10 cellular contexts compared by ENCODE assay signal in the genomic region with DNA sequence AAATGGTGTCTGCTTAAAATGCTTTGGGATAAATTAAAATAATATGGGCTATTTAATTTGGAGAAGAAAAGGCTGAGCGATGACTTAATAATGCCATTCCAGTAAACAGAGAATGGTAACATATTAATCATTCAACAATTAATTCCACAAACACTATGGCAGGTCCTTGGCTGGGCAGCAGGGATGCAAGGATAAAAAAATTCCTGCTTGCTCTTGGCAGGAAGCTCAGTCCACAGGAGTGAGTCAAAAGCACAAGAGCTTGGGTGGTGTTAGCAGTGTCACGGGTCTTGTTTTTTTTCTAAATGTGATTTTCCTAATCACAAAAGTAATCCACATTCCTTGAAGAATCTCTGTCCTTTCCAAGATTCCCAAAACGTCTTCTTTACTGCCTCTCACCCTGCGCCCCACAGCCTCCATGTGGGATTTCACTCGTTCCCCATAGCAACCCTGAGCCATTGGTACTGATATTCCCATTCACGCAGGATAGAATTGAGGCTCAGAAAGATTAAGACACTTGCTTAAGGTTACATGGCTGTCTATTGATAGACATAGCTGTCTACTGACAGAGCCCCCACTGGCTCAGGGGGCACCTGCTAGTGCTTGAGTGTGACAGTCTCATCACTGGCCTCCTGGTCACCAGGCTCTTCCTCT.
DNase-seq lines count a peak whose midpoint lies in the region; ATAC-seq and TF ChIP-seq lines count a peak whose summit lies in the region.
"Had no signal": no experiment of that assay in that cellular context is flagged by ENCODE, and none has a peak within 500 bp of the region (broad histone marks: within the 10 kb centered on the region; RNA-seq: fewer than 3 reads in every experiment).

No MANE protein-coding gene starts in this region.

- H3K9ac ChIP-seq in rectal smooth muscle tissue (ENCODE audit: low read length) = no peak overlapping the region

- H3K4me3 ChIP-seq in heart left ventricle (no peak overlapping the region), rectal smooth muscle tissue (ENCODE audit: low read length) (peak overlapping the region; percentile 34)

- DNase-seq in Daoy (ENCODE audit: low read depth) = peak; percentile 51
- peak; percentile 96 for DNase-seq in amniotic epithelial cell (ENCODE audit: low read depth)
- DNase-seq in heart left ventricle = no peak
- DNase-seq in activated T-helper 1 cell treated with anti-CD3 and anti-CD28 coated beads, Interleukin-12 subunit alpha, Interleukin-12 subunit beta, Interleukin-2, Interleukin-4 antibody, amounts not matched to agents 30 ng/mL and 10 ng/mL and 1 ng/mL, durations not matched to agents 14 hours and 24 hours and 36 hours (ENCODE audit: low spot score) = no peak
- DNase-seq in OCI-M1 (lab: John Stamatoyannopoulos, UW) = no peak
- DNase-seq: NCI-H748 treated with DMSO at 0.1 percent for 48 hours had no signal

- no peaks in the 10 kb centered on the region for H3K9me3 ChIP-seq in heart left ventricle

- H3K27me3 Mint-ChIP-seq in activated T-helper 17 cell treated with anti-CD3 and anti-CD28 coated beads, Interleukin-2, amount 50 U/mL, for 72 hours = no peaks in the 10 kb centered on the region
- no peaks in the 10 kb centered on the region for H3K27me3 Mint-ChIP-seq in activated T-helper 1 cell treated with anti-CD3 and anti-CD28 coated beads, Interleukin-12 subunit alpha, Interleukin-12 subunit beta, Interleukin-2, Interleukin-4 antibody, amounts not matched to agents 30 ng/mL and 10 ng/mL and 1 ng/mL, durations not matched to agents 14 hours and 24 hours and 36 hours (ENCODE audit: insufficient read depth)
- H3K27me3 Mint-ChIP-seq: stimulated activated naive CD8-positive, alpha-beta T cell treated with anti-CD3 and anti-CD28 coated beads, Interleukin-15, Interleukin-2, amounts not matched to agents 100 ng/mL and 50 ng/mL, for 24 hours had no signal

- H3K4me3 Mint-ChIP-seq in activated T-helper 17 cell treated with anti-CD3 and anti-CD28 coated beads, Interleukin-2, amount 50 U/mL, for 72 hours = no peak overlapping the region
- no peak overlapping the region for H3K4me3 Mint-ChIP-seq in activated T-helper 1 cell treated with anti-CD3 and anti-CD28 coated beads, Interleukin-12 subunit alpha, Interleukin-12 subunit beta, Interleukin-2, Interleukin-4 antibody, amounts not matched to agents 30 ng/mL and 10 ng/mL and 1 ng/mL, durations not matched to agents 14 hours and 24 hours and 36 hours
- H3K4me3 Mint-ChIP-seq: stimulated activated naive CD8-positive, alpha-beta T cell treated with anti-CD3 and anti-CD28 coated beads, Interleukin-15, Interleukin-2, amounts not matched to agents 100 ng/mL and 50 ng/mL, for 24 hours had no signal

- ATAC-seq in heart left ventricle (peak in 3 of 4 donors; percentile 34 to 57 (median 40)), HG03280 (IDR thresholded peaks at IDR 0.05; ENCODE audit: unreplicated experiment) (no peak)
- ATAC-seq in activated T-helper 17 cell treated with anti-CD3 and anti-CD28 coated beads, Interleukin-2, amount 50 U/mL, for 72 hours (replicated peaks) = no peak

- H3K27me3 ChIP-seq in heart left ventricle = no peaks in the 10 kb centered on the region
- no peaks in the 10 kb centered on the region for H3K27me3 ChIP-seq in rectal smooth muscle tissue (ENCODE audit: control insufficient read depth, insufficient read depth, low read length)

- H3K27ac ChIP-seq in heart left ventricle = peak overlapping the region; percentile 39 to 81 (median 74)
- H3K27ac ChIP-seq in rectal smooth muscle tissue (ENCODE audit: low read depth, low read length) = peak overlapping the region; percentile 77

- intact Hi-C loops in heart left ventricle (cut with DNase I) = loop anchor here in 1 of 10 donors (10.0 kb wide), 1 partner anchor 150 kb away; no protein-coding TSS in a partner anchor
- intact Hi-C loops in activated T-helper 1 cell treated with anti-CD3 and anti-CD28 coated beads, Interleukin-12 subunit alpha, Interleukin-12 subunit beta, Interleukin-2, Interleukin-4 antibody, amounts not matched to agents 30 ng/mL and 10 ng/mL and 1 ng/mL, durations not matched to agents 14 hours and 24 hours and 36 hours (cut with micrococcal nuclease) = no loop called here

- no peak for TF ChIP-seq POLR2A in heart left ventricle (IDR thresholded peaks at IDR 0.05)

- H3K27ac Mint-ChIP-seq in activated T-helper 17 cell treated with anti-CD3 and anti-CD28 coated beads, Interleukin-2, amount 50 U/mL, for 72 hours = no peak overlapping the region
- no peak overlapping the region for H3K27ac Mint-ChIP-seq in activated T-helper 1 cell treated with anti-CD3 and anti-CD28 coated beads, Interleukin-12 subunit alpha, Interleukin-12 subunit beta, Interleukin-2, Interleukin-4 antibody, amounts not matched to agents 30 ng/mL and 10 ng/mL and 1 ng/mL, durations not matched to agents 14 hours and 24 hours and 36 hours
- H3K27ac Mint-ChIP-seq: stimulated activated naive CD8-positive, alpha-beta T cell treated with anti-CD3 and anti-CD28 coated beads, Interleukin-15, Interleukin-2, amounts not matched to agents 100 ng/mL and 50 ng/mL, for 24 hours had no signal

- H3K36me3 ChIP-seq in heart left ventricle (peaks cover 0 to 31% (median 22%) of the 10 kb centered on the region in 9 donors), rectal smooth muscle tissue (ENCODE audit: control insufficient read depth, insufficient read depth, low read length) (peaks cover 2% of the 10 kb centered on the region)

- TF ChIP-seq CTCF in heart left ventricle (IDR thresholded peaks at IDR 0.05) = no peak

- H3K4me1 ChIP-seq in heart left ventricle (peaks cover 0 to 33% (median 10%) of the 10 kb centered on the region in 12 donors), rectal smooth muscle tissue (ENCODE audit: control insufficient read depth, insufficient read depth, low read length) (peaks cover 29% of the 10 kb centered on the region)

- WGBS in heart left ventricle, 4 donors = 74 to 83% (median 75%) methylated on average over 6 of the region's 6 CpGs

- H3K9me3 Mint-ChIP-seq in activated T-helper 17 cell treated with anti-CD3 and anti-CD28 coated beads, Interleukin-2, amount 50 U/mL, for 72 hours = no peaks in the 10 kb centered on the region
- no peaks in the 10 kb centered on the region for H3K9me3 Mint-ChIP-seq in activated T-helper 1 cell treated with anti-CD3 and anti-CD28 coated beads, Interleukin-12 subunit alpha, Interleukin-12 subunit beta, Interleukin-2, Interleukin-4 antibody, amounts not matched to agents 30 ng/mL and 10 ng/mL and 1 ng/mL, durations not matched to agents 14 hours and 24 hours and 36 hours
- H3K9me3 Mint-ChIP-seq: stimulated activated naive CD8-positive, alpha-beta T cell treated with anti-CD3 and anti-CD28 coated beads, Interleukin-15, Interleukin-2, amounts not matched to agents 100 ng/mL and 50 ng/mL, for 24 hours had no signal

- peaks cover 42% of the 10 kb centered on the region for H3K36me3 Mint-ChIP-seq in activated T-helper 17 cell treated with anti-CD3 and anti-CD28 coated beads, Interleukin-2, amount 50 U/mL, for 72 hours (ENCODE audit: low read depth)
- peaks cover 4% of the 10 kb centered on the region for H3K36me3 Mint-ChIP-seq in activated T-helper 1 cell treated with anti-CD3 and anti-CD28 coated beads, Interleukin-12 subunit alpha, Interleukin-12 subunit beta, Interleukin-2, Interleukin-4 antibody, amounts not matched to agents 30 ng/mL and 10 ng/mL and 1 ng/mL, durations not matched to agents 14 hours and 24 hours and 36 hours (ENCODE audit: low read depth)

- H3K4me1 Mint-ChIP-seq in activated T-helper 17 cell treated with anti-CD3 and anti-CD28 coated beads, Interleukin-2, amount 50 U/mL, for 72 hours = peaks cover 4% of the 10 kb centered on the region
- H3K4me1 Mint-ChIP-seq in activated T-helper 1 cell treated with anti-CD3 and anti-CD28 coated beads, Interleukin-12 subunit alpha, Interleukin-12 subunit beta, Interleukin-2, Interleukin-4 antibody, amounts not matched to agents 30 ng/mL and 10 ng/mL and 1 ng/mL, durations not matched to agents 14 hours and 24 hours and 36 hours (ENCODE audit: low read depth) = no peaks in the 10 kb centered on the region

Comparison
In these comparisons a context has a peak if more than half of its experiments do, and no peak if none do; other contexts are left out.
1. DNase-seq: peak in Daoy (single experiment) and amniotic epithelial cell (single experiment); none in heart left ventricle (0 of 5), activated T-helper 1 cell treated with anti-CD3 and anti-CD28 coated beads, Interleukin-12 subunit alpha, Interleukin-12 subunit beta, Interleukin-2, Interleukin-4 antibody, amounts not matched to agents 30 ng/mL and 10 ng/mL and 1 ng/mL, durations not matched to agents 14 hours and 24 hours and 36 hours (single experiment) and OCI-M1 (single experiment).
2. ATAC-seq: peak in heart left ventricle (3 of 4); none in activated T-helper 17 cell treated with anti-CD3 and anti-CD28 coated beads, Interleukin-2, amount 50 U/mL, for 72 hours (single experiment) and HG03280 (single experiment).